ENCODE assay signal across 11 cellular contexts in the genomic region with DNA sequence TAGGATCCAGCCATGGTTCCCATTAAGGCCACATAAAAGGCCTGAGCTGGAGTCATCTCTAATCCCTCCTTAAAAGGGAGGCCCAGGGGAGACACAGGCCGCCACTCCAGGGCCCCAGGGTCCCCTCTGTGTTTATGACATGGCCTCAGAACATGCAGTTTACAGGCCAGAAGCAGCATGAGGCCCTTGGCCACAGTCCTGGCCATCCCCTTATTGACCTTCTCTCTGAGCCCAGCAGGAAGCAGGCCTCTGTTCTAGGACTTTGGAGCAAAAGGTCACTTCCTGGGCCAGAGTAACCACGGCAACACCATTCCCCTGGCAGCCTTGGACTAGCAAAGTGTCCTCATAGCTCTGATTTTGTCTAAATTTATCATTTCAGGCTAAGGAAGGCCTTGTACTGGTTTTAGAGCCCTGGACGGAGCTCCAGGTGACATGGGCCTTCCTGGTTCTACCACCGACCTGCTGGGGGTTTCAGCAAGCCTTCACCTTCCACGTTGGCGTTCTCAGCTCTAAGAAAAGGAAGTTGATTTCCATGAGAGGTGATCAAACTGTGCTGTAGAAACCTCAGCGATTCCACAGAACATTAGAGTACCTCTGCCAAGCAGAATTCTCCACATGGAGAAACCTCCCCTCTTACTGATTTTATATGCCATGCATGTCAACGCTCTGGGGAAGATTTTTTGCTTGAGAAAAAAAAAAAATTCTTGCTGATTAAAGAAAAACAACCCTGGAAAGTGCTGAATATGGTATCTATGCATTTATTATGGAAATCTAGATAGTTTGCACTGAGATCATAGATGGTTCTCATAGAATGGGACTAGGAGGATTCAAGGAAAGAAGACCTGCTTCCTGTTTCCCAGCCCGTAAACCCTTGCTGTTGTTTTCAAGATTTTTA. TPM values are rescaled to one million over a fixed set of nuclear protein-coding genes. Genes with fewer than 3 reads are reported as not detected.
DNase-seq lines count a peak whose midpoint lies in the region; ATAC-seq, FAIRE-seq and TF ChIP-seq lines count a peak whose summit lies in the region.
"Had no signal": no experiment of that assay in that cellular context is flagged by ENCODE, and none has a peak within 500 bp of the region (broad histone marks: within the 10 kb centered on the region; RNA-seq: fewer than 3 reads in every experiment).

No MANE protein-coding gene starts in this region.

- DNase-seq in HuH-7 (ENCODE audit: low spot score) (peak; percentile 69), body of pancreas (peak; percentile 51 to 85 (median 67)), kidney (peak; percentile 95), A172 (ENCODE audit: low spot score) (no peak)
- no peak for DNase-seq in stimulated activated naive CD4-positive, alpha-beta T cell treated with Interleukin-2 at 50 U/mL for 16 hours (lab: John Stamatoyannopoulos, UW)
- DNase-seq: NCI-H2081; stimulated activated CD4-positive, alpha-beta T cell treated with anti-CD3 and anti-CD28 coated beads, Interleukin-4, amount 100 ng/mL, for 24 hours had no signal

- H3K27ac ChIP-seq in body of pancreas = peak overlapping the region in 3 of 4 donors; percentile 36 to 58 (median 50)
- peak overlapping the region; percentile 81 to 86 for H3K27ac ChIP-seq in kidney (ENCODE audit: low read depth in 2 of 2, low read length in 2 of 2)

- WGBS in body of pancreas, 2 donors = 62 to 64% methylated on average over 6 to 9 of the region's 9 CpGs

- no peaks in the 10 kb centered on the region for H3K9me3 ChIP-seq in body of pancreas
- no peaks in the 10 kb centered on the region for H3K9me3 ChIP-seq in kidney (ENCODE audit: control insufficient read depth in 1 of 2, low read length in 2 of 2)
- no peaks in the 10 kb centered on the region for H3K9me3 ChIP-seq in skeletal muscle satellite cell (replicated peaks; ENCODE audit: low read length)

- FAIRE-seq in kidney (lab: Jason Lieb, UNC) = no peak
- FAIRE-seq: frontal cortex had no signal

- no peak overlapping the region for H3K4me2 ChIP-seq in skeletal muscle satellite cell (ENCODE audit: low read length)

- no peak overlapping the region for H3K4me3 ChIP-seq in body of pancreas
- no peak overlapping the region for H3K4me3 ChIP-seq in kidney (ENCODE audit: low read length in 2 of 2)
- no peak overlapping the region for H3K4me3 ChIP-seq in skeletal muscle satellite cell (ENCODE audit: low read length)

- TF ChIP-seq CTCF in body of pancreas (IDR thresholded peaks at IDR 0.05) (no peak), kidney (IDR thresholded peaks at IDR 0.05; ENCODE audit: borderline replicate concordance, extremely low read depth, insufficient read depth) (no peak)

- peak; percentile 68 for ATAC-seq in body of pancreas
- no peak for ATAC-seq in HG03460 (IDR thresholded peaks at IDR 0.05; ENCODE audit: unreplicated experiment)
- ATAC-seq in GM21619 (IDR thresholded peaks at IDR 0.05; ENCODE audit: unreplicated experiment) = no peak

- intact Hi-C loops in body of pancreas (cut with DNase I) (no loop called here), kidney (cut with DNase I) (no loop called here)

- H3K36me3 ChIP-seq in body of pancreas (replicated peaks in 1 of 2; ENCODE audit: insufficient read depth in 1 of 2, low read depth in 2 of 2) (no peaks in the 10 kb centered on the region), kidney (ENCODE audit: control insufficient read depth in 1 of 2, insufficient read depth in 2 of 2, low read length in 2 of 2) (no peaks in the 10 kb centered on the region), skeletal muscle satellite cell (ENCODE audit: insufficient read depth, low read length) (no peaks in the 10 kb centered on the region)

- no peaks in the 10 kb centered on the region for H3K27me3 ChIP-seq in body of pancreas
- no peaks in the 10 kb centered on the region for H3K27me3 ChIP-seq in skeletal muscle satellite cell (ENCODE audit: control insufficient read depth, insufficient read depth, low read length)

- H3K4me1 ChIP-seq in body of pancreas = peaks cover 34% of the 10 kb centered on the region
- peaks cover 58% of the 10 kb centered on the region in 2 donors for H3K4me1 ChIP-seq in kidney (ENCODE audit: control insufficient read depth in 1 of 2, insufficient read depth in 1 of 2, low read depth in 1 of 2, low read length in 2 of 2)
- H3K4me1 ChIP-seq in skeletal muscle satellite cell (ENCODE audit: control insufficient read depth, insufficient read depth, low read length) = peaks cover 66% of the 10 kb centered on the region

- H3K9ac ChIP-seq in kidney (ENCODE audit: low read length in 2 of 2) = peak overlapping the region in 1 of 2 donors; percentile 28
- H3K9ac ChIP-seq in skeletal muscle satellite cell (ENCODE audit: low read depth, low read length) = peak overlapping the region; percentile 45

- peak in 1 of 3 donors; percentile 12 for TF ChIP-seq POLR2A in body of pancreas (IDR thresholded peaks at IDR 0.05)

RNA-seq across cellular contexts. Expression of gene HS1BP3, which starts 53.7 kb away (rescaled TPM):
- total RNA-seq in body of pancreas (10 to 100 TPM; 21.1 to 23.1 TPM), kidney (35.5 TPM)
- 37.5 TPM for polyA plus RNA-seq in kidney (ENCODE audit: insufficient read depth, low read depth, low replicate concordance)
- 18.1 and 34.2 TPM in 2 replicates for total RNA-seq in skeletal muscle satellite cell (2012; rRNA removed)
- 32.3 and 43.9 TPM in 2 replicates for total RNA-seq in A172 (2014; rRNA removed; shearing (Covaris generic))

Comparison
In these comparisons a context has a peak if more than half of its experiments do, and no peak if none do; other contexts are left out.
1. DNase-seq: peak in HuH-7 (single experiment), body of pancreas (4 of 4) and kidney (single experiment); none in stimulated activated naive CD4-positive, alpha-beta T cell treated with Interleukin-2 at 50 U/mL for 16 hours (single experiment) and A172 (single experiment).